Comparison of ENCODE assay signal across 15 cellular contexts in the genomic region with DNA sequence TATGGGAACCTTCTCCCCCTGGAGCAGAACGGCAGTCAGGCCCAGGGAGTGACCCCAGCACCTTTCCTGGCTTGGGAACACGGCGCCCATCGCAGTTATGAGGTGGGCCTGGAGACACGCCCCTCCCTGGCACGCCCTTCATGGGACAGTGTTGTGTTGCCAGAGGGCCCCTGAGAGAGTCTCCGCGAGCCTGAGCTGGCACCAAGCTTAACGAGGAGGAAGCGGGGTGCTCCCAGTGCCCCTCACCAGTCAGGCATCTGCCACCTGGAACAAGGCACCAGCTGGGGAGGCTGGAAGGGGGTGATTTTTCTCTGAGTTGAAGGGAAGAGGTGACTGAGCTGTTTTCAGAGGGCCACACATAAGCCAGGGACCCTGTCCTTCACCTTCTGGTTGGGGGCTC.
"Had no signal": no experiment of that assay in that cellular context is flagged by ENCODE, and none has a peak within 500 bp of the region (broad histone marks: within the 10 kb centered on the region; RNA-seq: fewer than 3 reads in every experiment).

No MANE protein-coding gene starts in this region.

- H3K4me3 ChIP-seq: gastrocnemius medialis, lung, neural progenitor cell, tibial artery had no signal

- H3K27ac Mint-ChIP-seq: activated CD4-positive, alpha-beta memory T cell treated with anti-CD3 and anti-CD28 coated beads for 36 hours; activated naive CD4-positive, alpha-beta T cell treated with anti-CD3 and anti-CD28 coated beads, Interleukin-2, amount 10 ng/mL, durations not matched to agents 7 days and 5 days; neural progenitor cell; stimulated activated effector memory CD8-positive, alpha-beta T cell treated with anti-CD3 and anti-CD28 coated beads, Interleukin-12 subunit alpha, Interleukin-12 subunit beta, amount 100 ng/mL, for 72 hours had no signal

- H3K4me1 Mint-ChIP-seq: stimulated activated effector memory CD8-positive, alpha-beta T cell treated with anti-CD3 and anti-CD28 coated beads, Interleukin-12 subunit alpha, Interleukin-12 subunit beta, amount 100 ng/mL, for 72 hours had no signal

- H3K36me3 ChIP-seq: neural progenitor cell had no signal

- H2AFZ ChIP-seq: neural progenitor cell had no signal

- H3K27ac ChIP-seq: gastrocnemius medialis, neural progenitor cell, tibial artery had no signal

- H3K27me3 Mint-ChIP-seq: activated CD4-positive, alpha-beta memory T cell treated with anti-CD3 and anti-CD28 coated beads for 36 hours; activated naive CD4-positive, alpha-beta T cell treated with anti-CD3 and anti-CD28 coated beads, Interleukin-2, amount 10 ng/mL, durations not matched to agents 7 days and 5 days had no signal

- H3K9me3 ChIP-seq: gastrocnemius medialis, tibial artery had no signal

- H3K4me3 Mint-ChIP-seq: activated CD4-positive, alpha-beta memory T cell treated with anti-CD3 and anti-CD28 coated beads for 36 hours; activated naive CD4-positive, alpha-beta T cell treated with anti-CD3 and anti-CD28 coated beads, Interleukin-2, amount 10 ng/mL, durations not matched to agents 7 days and 5 days; neural progenitor cell; stimulated activated effector memory CD8-positive, alpha-beta T cell treated with anti-CD3 and anti-CD28 coated beads, Interleukin-12 subunit alpha, Interleukin-12 subunit beta, amount 100 ng/mL, for 72 hours had no signal

- H3K9me3 Mint-ChIP-seq: activated CD4-positive, alpha-beta memory T cell treated with anti-CD3 and anti-CD28 coated beads for 36 hours; activated naive CD4-positive, alpha-beta T cell treated with anti-CD3 and anti-CD28 coated beads, Interleukin-2, amount 10 ng/mL, durations not matched to agents 7 days and 5 days; neural progenitor cell; stimulated activated effector memory CD8-positive, alpha-beta T cell treated with anti-CD3 and anti-CD28 coated beads, Interleukin-12 subunit alpha, Interleukin-12 subunit beta, amount 100 ng/mL, for 72 hours had no signal

- H3K4me1 ChIP-seq: tibial artery had no signal

- H3K27me3 ChIP-seq: gastrocnemius medialis, neural progenitor cell, tibial artery had no signal

- ATAC-seq: gastrocnemius medialis; stimulated activated effector memory CD8-positive, alpha-beta T cell treated with anti-CD3 and anti-CD28 coated beads, Interleukin-12 subunit alpha, Interleukin-12 subunit beta, amount 100 ng/mL, for 72 hours had no signal

- H3K9ac ChIP-seq: neural progenitor cell had no signal

- H3K4me2 ChIP-seq: neural progenitor cell had no signal

- DNase-seq: activated CD4-positive, alpha-beta memory T cell treated with anti-CD3 and anti-CD28 coated beads for 36 hours; activated CD4-positive, alpha-beta T cell treated with anti-CD3 and anti-CD28 coated beads for 1 hour; activated CD8-positive, alpha-beta memory T cell treated with anti-CD3 and anti-CD28 coated beads, Interleukin-2, amount 50 U/mL, for 4 hours; activated naive CD4-positive, alpha-beta T cell treated with anti-CD3 and anti-CD28 coated beads, Interleukin-2, amount 10 ng/mL, durations not matched to agents 7 days and 5 days; central memory CD4-positive, alpha-beta T cell; cortex of kidney; effector CD8-positive, alpha-beta T cell; midbrain; small intestine; T-helper 9 cell had no signal
